Comparison of ENCODE assay signal across 8 cellular contexts in genomic region chr1:100539836-100540536, GRCh38. TPM values are rescaled to one million over a fixed set of nuclear protein-coding genes. Genes with fewer than 3 reads are reported as not detected.
A peak's percentile ranks its signal among the peaks of the same experiment; 100 is the strongest.
DNase-seq lines count a peak whose midpoint lies in the region; ATAC-seq, FAIRE-seq and TF ChIP-seq lines count a peak whose summit lies in the region.

No MANE protein-coding gene starts in this region.

- peaks cover 77% of the 10 kb centered on the region for H3K27me3 Mint-ChIP-seq in T-helper 2 cell treated with Interferon-gamma antibody and Interleukin-4, amounts not matched to agents 5 μg/mL and 100 μg/mL, for 36 hours (ENCODE audit: low read depth)

- no peak overlapping the region for H3K27ac Mint-ChIP-seq in T-helper 2 cell treated with Interferon-gamma antibody and Interleukin-4, amounts not matched to agents 5 μg/mL and 100 μg/mL, for 36 hours

- peak in 3 of 4 donors; percentile 48 to 57 (median 51) for ATAC-seq in pancreas

- no peaks in the 10 kb centered on the region for H3K9me3 Mint-ChIP-seq in T-helper 2 cell treated with Interferon-gamma antibody and Interleukin-4, amounts not matched to agents 5 μg/mL and 100 μg/mL, for 36 hours

- H3K4me1 ChIP-seq in pancreas = peaks cover 6 to 13% (median 11%) of the 10 kb centered on the region in 3 donors
- peaks cover 0 to 13% of the 10 kb centered on the region in 2 donors for H3K4me1 ChIP-seq in uterus

- no peaks in the 10 kb centered on the region for H3K36me3 ChIP-seq in pancreas
- no peaks in the 10 kb centered on the region for H3K36me3 ChIP-seq in uterus

- H3K9me3 ChIP-seq in pancreas = no peaks in the 10 kb centered on the region
- no peaks in the 10 kb centered on the region for H3K9me3 ChIP-seq in uterus

- DNase-seq in NOMO-1 treated with DMSO at 0.1 percent for 48 hours (lab: John Stamatoyannopoulos, UW; ENCODE audit: unreplicated experiment) = peak; percentile 28
- no peak for DNase-seq in NOMO-1 (lab: John Stamatoyannopoulos, UW; ENCODE audit: unreplicated experiment in 2 of 2)
- no peak for DNase-seq in T-helper 2 cell treated with Interferon-gamma antibody and Interleukin-4, amounts not matched to agents 5 μg/mL and 100 μg/mL, for 36 hours (ENCODE audit: low spot score)
- peak; percentile 24 for DNase-seq in fibroblast of mammary gland (ENCODE audit: low read depth)
- DNase-seq in pancreas = peak in 4 of 6 donors; percentile 17 to 73 (median 46)
- no peak for DNase-seq in pons (ENCODE audit: low spot score)
- no peak for DNase-seq in OCI-M2 (lab: John Stamatoyannopoulos, UW; ENCODE audit: unreplicated experiment)
- DNase-seq in uterus = no peak

- H3K4me3 Mint-ChIP-seq in T-helper 2 cell treated with Interferon-gamma antibody and Interleukin-4, amounts not matched to agents 5 μg/mL and 100 μg/mL, for 36 hours = peak overlapping the region; percentile 43

- H3K36me3 Mint-ChIP-seq in T-helper 2 cell treated with Interferon-gamma antibody and Interleukin-4, amounts not matched to agents 5 μg/mL and 100 μg/mL, for 36 hours (ENCODE audit: low read depth) = no peaks in the 10 kb centered on the region

- H3K4me3 ChIP-seq in fibroblast of mammary gland (ENCODE audit: control insufficient read depth, low read depth, low read length) (peak overlapping the region; percentile 7), pancreas (peak overlapping the region in 3 of 4 donors; percentile 19 to 51 (median 29)), uterus (peak overlapping the region in 1 of 2 donors; percentile 42)

- TF ChIP-seq POLR2A in uterus (IDR thresholded peaks at IDR 0.05) = no peak

- H3K4me1 Mint-ChIP-seq in T-helper 2 cell treated with Interferon-gamma antibody and Interleukin-4, amounts not matched to agents 5 μg/mL and 100 μg/mL, for 36 hours (ENCODE audit: low read depth) = no peaks in the 10 kb centered on the region

- 10 to 11% methylated on average over 51 to 57 of the region's 57 CpGs for WGBS in pancreas, 2 donors

- intact Hi-C loops in pancreas (cut with DNase I) (no loop called here), uterus (cut with DNase I; ENCODE audit: low total_unique reads) (no loop called here)

- TF ChIP-seq CTCF in fibroblast of mammary gland (conservative IDR thresholded peaks at IDR 0.05; ENCODE audit: control insufficient read depth, insufficient read depth, low read depth, low read length) (no peak), pancreas (IDR thresholded peaks at IDR 0.05) (no peak), uterus (IDR thresholded peaks at IDR 0.05) (no peak)

- FAIRE-seq in pancreas (lab: Jason Lieb, UNC) = no peak

- H3K27ac ChIP-seq in pancreas = no peak overlapping the region
- H3K27ac ChIP-seq in uterus = no peak overlapping the region

- H3K27me3 ChIP-seq in pancreas = peaks cover 0 to 16% (median 1%) of the 10 kb centered on the region in 4 donors
- peaks cover 0 to 11% of the 10 kb centered on the region in 2 donors for H3K27me3 ChIP-seq in uterus

RNA-seq across cellular contexts. Expression of gene GPR88, which starts 2.0 kb away (rescaled TPM):
- total RNA-seq in pancreas = under 1 TPM in 4 of 6 donors, not detected in 2; 0.03 to 0.09 (median 0.05) TPM
- not detected for polyA plus RNA-seq in pancreas
- under 1 TPM in 1 of 4 donors, not detected in 3; 0.21 TPM for total RNA-seq in uterus

Comparison
In these comparisons a context has a peak if more than half of its experiments do, and no peak if none do; other contexts are left out.
1. DNase-seq: peak in NOMO-1 treated with DMSO at 0.1 percent for 48 hours (single experiment), fibroblast of mammary gland (single experiment) and pancreas (4 of 6); none in NOMO-1 (0 of 2), T-helper 2 cell treated with Interferon-gamma antibody and Interleukin-4, amounts not matched to agents 5 μg/mL and 100 μg/mL, for 36 hours (single experiment), pons (single experiment), OCI-M2 (single experiment) and uterus (0 of 2).